Comparison of ENCODE assay signal across 8 cellular contexts in genomic region chr11:134034496-134035381, GRCh38. TPM values are rescaled to one million over a fixed set of nuclear protein-coding genes. Genes with fewer than 3 reads are reported as not detected.
DNase-seq lines count a peak whose midpoint lies in the region; ATAC-seq lines count a peak whose summit lies in the region.

No MANE protein-coding gene starts in this region.

- peak; percentile 47 for ATAC-seq in stimulated activated naive CD8-positive, alpha-beta T cell treated with anti-CD3 and anti-CD28 coated beads, Interleukin-15, amount 100 ng/mL, for 72 hours
- ATAC-seq in stimulated activated naive CD8-positive, alpha-beta T cell treated with anti-CD3 and anti-CD28 coated beads, Interleukin-15, Interleukin-2, amounts not matched to agents 100 U/mL and 50 U/mL, for 24 hours: no peak
- ATAC-seq in GM18861 (IDR thresholded peaks at IDR 0.05; ENCODE audit: unreplicated experiment): no peak
- no peak for ATAC-seq in HG03139 (IDR thresholded peaks at IDR 0.05; ENCODE audit: unreplicated experiment)
- ATAC-seq in GM21619 (IDR thresholded peaks at IDR 0.05; ENCODE audit: unreplicated experiment): no peak

- peak overlapping the region; percentile 93 for H3K27ac ChIP-seq in angular gyrus (ENCODE audit: low read depth, low read length)

- peak in 1 of 2 donors; percentile 22 for DNase-seq in stimulated activated naive CD8-positive, alpha-beta T cell treated with anti-CD3 and anti-CD28 coated beads, Interleukin-15, amount 100 ng/mL, for 72 hours
- DNase-seq in stimulated activated naive CD8-positive, alpha-beta T cell treated with anti-CD3 and anti-CD28 coated beads, Interleukin-15, Interleukin-2, amounts not matched to agents 100 U/mL and 50 U/mL, for 24 hours: no peak
- peak; percentile 58 for DNase-seq in myocyte (ENCODE audit: low read depth)
- no peak for DNase-seq in RKO (ENCODE audit: low spot score)

- H3K27me3 Mint-ChIP-seq in stimulated activated naive CD8-positive, alpha-beta T cell treated with anti-CD3 and anti-CD28 coated beads, Interleukin-15, amount 100 ng/mL, for 72 hours: no peaks in the 10 kb centered on the region

- H3K9me3 Mint-ChIP-seq in stimulated activated naive CD8-positive, alpha-beta T cell treated with anti-CD3 and anti-CD28 coated beads, Interleukin-15, amount 100 ng/mL, for 72 hours: no peaks in the 10 kb centered on the region

- peak overlapping the region in 1 of 2 donors; percentile 6 for H3K27ac Mint-ChIP-seq in stimulated activated naive CD8-positive, alpha-beta T cell treated with anti-CD3 and anti-CD28 coated beads, Interleukin-15, amount 100 ng/mL, for 72 hours

- H3K4me3 Mint-ChIP-seq in stimulated activated naive CD8-positive, alpha-beta T cell treated with anti-CD3 and anti-CD28 coated beads, Interleukin-15, amount 100 ng/mL, for 72 hours: peak overlapping the region; percentile 66 to 79

- H3K4me1 Mint-ChIP-seq in stimulated activated naive CD8-positive, alpha-beta T cell treated with anti-CD3 and anti-CD28 coated beads, Interleukin-15, amount 100 ng/mL, for 72 hours: peaks cover 65% of the 10 kb centered on the region

RNA-seq across cellular contexts. Expression of gene JAM3, which starts 34.1 kb away (rescaled TPM):
- total RNA-seq in myocyte: 173 and 229 TPM in 2 replicates
- 101 TPM for polyA plus RNA-seq in myocyte (2012)
